ENCODE assay signal across 16 cellular contexts in the genomic region with DNA sequence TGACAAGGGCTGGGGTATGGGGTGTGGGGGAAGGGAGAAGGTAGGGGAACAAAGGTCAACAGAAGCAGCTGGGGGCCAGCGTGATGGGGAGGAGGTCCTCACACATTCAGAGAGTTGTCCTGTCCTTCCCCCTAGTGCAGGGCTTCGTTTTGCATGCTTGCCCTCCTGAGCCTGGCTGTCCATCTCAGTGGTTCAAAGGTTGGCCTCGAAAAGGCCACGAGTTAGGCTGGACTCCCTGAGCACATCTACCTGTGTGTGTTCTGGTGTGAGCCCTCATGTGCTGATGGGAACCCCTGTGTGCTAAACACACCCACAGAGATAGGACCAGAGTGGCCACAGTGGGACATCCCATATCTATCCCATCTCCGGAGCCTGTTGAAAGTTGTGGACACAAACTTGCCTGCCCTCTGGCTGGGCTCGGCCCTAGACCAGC.
"Had no signal": no experiment of that assay in that cellular context is flagged by ENCODE, and none has a peak within 500 bp of the region (broad histone marks: within the 10 kb centered on the region; RNA-seq: fewer than 3 reads in every experiment).

No MANE protein-coding gene starts in this region.

- H3K27me3 Mint-ChIP-seq: stimulated activated naive CD8-positive, alpha-beta T cell treated with anti-CD3 and anti-CD28 coated beads, Interleukin-15, Interleukin-2, amounts not matched to agents 100 ng/mL and 50 ng/mL, for 24 hours had no signal

- H3K4me3 Mint-ChIP-seq: activated B cell treated with CpG ODN at 0.5 μM for 24 hours; activated CD4-positive, alpha-beta T cell treated with anti-CD3 and anti-CD28 coated beads, Interleukin-2, amount 10 ng/mL, durations not matched to agents 24 days and 14 days; activated naive CD4-positive, alpha-beta T cell treated with anti-CD3 and anti-CD28 coated beads for 36 hours; neural crest cell; stimulated activated naive CD8-positive, alpha-beta T cell treated with anti-CD3 and anti-CD28 coated beads, Interleukin-15, Interleukin-2, amounts not matched to agents 100 ng/mL and 50 ng/mL, for 24 hours had no signal

- H3K4me3 ChIP-seq: adrenal gland, coronary artery, thoracic aorta had no signal

- H3K27me3 ChIP-seq: adrenal gland had no signal

- H3K9me3 Mint-ChIP-seq: activated B cell treated with CpG ODN at 0.5 μM for 24 hours; activated CD4-positive, alpha-beta T cell treated with anti-CD3 and anti-CD28 coated beads, Interleukin-2, amount 10 ng/mL, durations not matched to agents 24 days and 14 days; activated naive CD4-positive, alpha-beta T cell treated with anti-CD3 and anti-CD28 coated beads for 36 hours; neural crest cell; stimulated activated naive CD8-positive, alpha-beta T cell treated with anti-CD3 and anti-CD28 coated beads, Interleukin-15, Interleukin-2, amounts not matched to agents 100 ng/mL and 50 ng/mL, for 24 hours had no signal

- H3K27ac Mint-ChIP-seq: activated B cell treated with CpG ODN at 0.5 μM for 24 hours; activated CD4-positive, alpha-beta T cell treated with anti-CD3 and anti-CD28 coated beads, Interleukin-2, amount 10 ng/mL, durations not matched to agents 24 days and 14 days; activated naive CD4-positive, alpha-beta T cell treated with anti-CD3 and anti-CD28 coated beads for 36 hours; stimulated activated naive CD8-positive, alpha-beta T cell treated with anti-CD3 and anti-CD28 coated beads, Interleukin-15, Interleukin-2, amounts not matched to agents 100 ng/mL and 50 ng/mL, for 24 hours had no signal

- DNase-seq: activated B cell treated with CpG ODN at 0.5 μM for 24 hours; activated CD4-positive, alpha-beta T cell treated with anti-CD3 and anti-CD28 coated beads, Interleukin-2, amount 10 ng/mL, durations not matched to agents 24 days and 14 days; activated naive CD4-positive, alpha-beta T cell treated with anti-CD3 and anti-CD28 coated beads for 36 hours; adrenal gland; central memory CD4-positive, alpha-beta T cell; effector CD4-positive, alpha-beta T cell; erythroblast; glutamatergic neuron; left colon; stimulated activated CD4-positive, alpha-beta T cell treated with anti-CD3 and anti-CD28 coated beads, Interleukin-15, amount 100 ng/mL, for 24 hours; stimulated activated CD4-positive, alpha-beta T cell treated with anti-CD3 and anti-CD28 coated beads, Interleukin-4, amount 100 ng/mL, for 24 hours; T-helper 1 cell had no signal

- ATAC-seq: left colon had no signal

- H3K9me3 ChIP-seq: adrenal gland, thoracic aorta had no signal

- H3K27ac ChIP-seq: adrenal gland, thoracic aorta had no signal
